24 cellular contexts compared by ENCODE assay signal in genomic region chr14:21680072-21680471, GRCh38. TPM values are rescaled to one million over a fixed set of nuclear protein-coding genes. Genes with fewer than 3 reads are reported as not detected.
DNase-seq lines count a peak whose midpoint lies in the region; ATAC-seq, FAIRE-seq and TF ChIP-seq lines count a peak whose summit lies in the region.
"Had no signal": no experiment of that assay in that cellular context is flagged by ENCODE, and none has a peak within 500 bp of the region (broad histone marks: within the 10 kb centered on the region; RNA-seq: fewer than 3 reads in every experiment).

No MANE protein-coding gene starts in this region.

- H3K27me3 ChIP-seq in AG04450 (ENCODE audit: control insufficient read depth, insufficient read depth, low read length) (no peaks in the 10 kb centered on the region), mammary epithelial cell (ENCODE audit: insufficient read depth, low read length) (no peaks in the 10 kb centered on the region)
- H3K27me3 ChIP-seq: testis had no signal

- no peaks in the 10 kb centered on the region for H3K79me2 ChIP-seq in mammary epithelial cell (ENCODE audit: insufficient read depth, low read length)

- H3K27me3 Mint-ChIP-seq in nephron progenitor cell (ENCODE audit: low read depth, poor library complexity) = peaks cover 15% of the 10 kb centered on the region

- TF ChIP-seq CTCF in AG04450 (IDR thresholded peaks at IDR 0.05; ENCODE audit: low read depth, low read length) (no peak), mammary epithelial cell (conservative IDR thresholded peaks at IDR 0.05 in 1 of 2, IDR thresholded peaks at IDR 0.05 in 1 of 2; ENCODE audit: extremely low read depth in 1 of 2, insufficient read depth in 1 of 2, low read depth in 1 of 2, low read length in 2 of 2) (no peak), nephron progenitor cell (IDR thresholded peaks at IDR 0.05) (no peak), lower leg skin (IDR thresholded peaks at IDR 0.05) (no peak)

- no peaks in the 10 kb centered on the region for H3K4me1 ChIP-seq in mammary epithelial cell (ENCODE audit: insufficient read depth, low read length)
- H3K4me1 ChIP-seq: testis had no signal

- H3K9me3 ChIP-seq in AG04450 (ENCODE audit: control insufficient read depth, insufficient read depth, low read length) (no peaks in the 10 kb centered on the region; the same call in 1 of the 2 replicates), mammary epithelial cell (replicated peaks; ENCODE audit: insufficient read depth, low read length) (no peaks in the 10 kb centered on the region)
- H3K9me3 ChIP-seq: testis had no signal

- CTCF ChIA-PET in AG04450 (lab: Charles Lee) (no interaction called here), mammary epithelial cell (lab: Charles Lee; ENCODE audit: low non-redundant PET) (no interaction called here)

- BruUV-seq in mammary epithelial cell (replicated peaks; lab: Mats Ljungman, UMichigan) = no TSS peak

- no peaks in the 10 kb centered on the region for H3K4me1 Mint-ChIP-seq in nephron progenitor cell
- H3K4me1 Mint-ChIP-seq: activated naive CD4-positive, alpha-beta T cell treated with anti-CD3 and anti-CD28 coated beads, Interleukin-2, amount 10 ng/mL, durations not matched to agents 7 days and 5 days; nephron; stimulated activated memory B cell treated with anti-CD40 and anti-IgM and Interleukin-4, amounts not matched to agents 10 μg/mL and 1 μg/mL and 100 μg/mL, for 72 hours had no signal

- H3K4me2 ChIP-seq in mammary epithelial cell (ENCODE audit: insufficient read depth, low read depth, low read length) = no peak overlapping the region

- H3K36me3 Mint-ChIP-seq in nephron progenitor cell (ENCODE audit: low read depth) = no peaks in the 10 kb centered on the region
- H3K36me3 Mint-ChIP-seq: activated naive CD4-positive, alpha-beta T cell treated with anti-CD3 and anti-CD28 coated beads, Interleukin-2, amount 10 ng/mL, durations not matched to agents 7 days and 5 days; stimulated activated memory B cell treated with anti-CD40 and anti-IgM and Interleukin-4, amounts not matched to agents 10 μg/mL and 1 μg/mL and 100 μg/mL, for 72 hours had no signal

- H3K4me3 ChIP-seq in AG04450 (ENCODE audit: low read depth, low read length) (no peak overlapping the region), mammary epithelial cell (replicated peaks in 1 of 3; ENCODE audit: insufficient read depth in 1 of 3, low read depth in 2 of 3, low read length in 3 of 3) (no peak overlapping the region), lower leg skin (ENCODE audit: low read depth, poor library complexity, severe bottlenecking) (no peak overlapping the region)
- H3K4me3 ChIP-seq: coronary artery, testis had no signal

- H3K4me3 Mint-ChIP-seq in nephron progenitor cell = no peak overlapping the region
- H3K4me3 Mint-ChIP-seq: activated naive CD4-positive, alpha-beta T cell treated with anti-CD3 and anti-CD28 coated beads, Interleukin-2, amount 10 ng/mL, durations not matched to agents 7 days and 5 days; activated T-cell treated with anti-CD3 and anti-CD28 coated beads, Interleukin-2, amount 50 U/mL, for 4 hours; nephron; stimulated activated memory B cell treated with anti-CD40 and anti-IgM and Interleukin-4, amounts not matched to agents 10 μg/mL and 1 μg/mL and 100 μg/mL, for 72 hours had no signal

- H2AFZ ChIP-seq in mammary epithelial cell (ENCODE audit: low read depth, low read length) = no peak overlapping the region

- peak; percentile 1 for DNase-seq in AG04450 (ENCODE audit: low read depth, low spot score)
- peak; percentile 49 for DNase-seq in LHCN-M2 (ENCODE audit: low read depth)
- peak; percentile 21 for DNase-seq in mammary epithelial cell
- peak; percentile 18 for DNase-seq in glomerular visceral epithelial cell (ENCODE audit: extremely low spot score)
- DNase-seq in nephron progenitor cell = no peak
- DNase-seq in RCC 7860 (ENCODE audit: low spot score) = no peak
- no peak for DNase-seq in lower leg skin (ENCODE audit: low spot score in 2 of 2)
- DNase-seq: activated naive CD4-positive, alpha-beta T cell treated with anti-CD3 and anti-CD28 coated beads, Interleukin-2, amount 10 ng/mL, durations not matched to agents 7 days and 5 days; activated T-cell treated with anti-CD3 and anti-CD28 coated beads, Interleukin-2, amount 50 U/mL, for 4 hours; aorta; midbrain; NCI-H1092 treated with DMSO at 0.1 percent for 48 hours; NCI-H2081; posterior cingulate gyrus; RPMI8226; stimulated activated CD4-positive, alpha-beta T cell treated with anti-CD3 and anti-CD28 coated beads, Interleukin-1b, Interleukin-23, amount 100 ng/mL, for 48 hours; testis had no signal

- no peak overlapping the region for H3K27ac Mint-ChIP-seq in nephron progenitor cell
- H3K27ac Mint-ChIP-seq: activated naive CD4-positive, alpha-beta T cell treated with anti-CD3 and anti-CD28 coated beads, Interleukin-2, amount 10 ng/mL, durations not matched to agents 7 days and 5 days; nephron; stimulated activated memory B cell treated with anti-CD40 and anti-IgM and Interleukin-4, amounts not matched to agents 10 μg/mL and 1 μg/mL and 100 μg/mL, for 72 hours had no signal

- FAIRE-seq in RCC 7860 (lab: Jason Lieb, UNC) = no peak
- FAIRE-seq: H1, HTR-8/SVneo had no signal

- ATAC-seq in GM19452 (IDR thresholded peaks at IDR 0.05; ENCODE audit: unreplicated experiment) = no peak
- ATAC-seq: activated T-cell treated with anti-CD3 and anti-CD28 coated beads, Interleukin-2, amount 50 U/mL, for 4 hours; stimulated activated memory B cell treated with anti-CD40 and anti-IgM and Interleukin-4, amounts not matched to agents 10 μg/mL and 1 μg/mL and 100 μg/mL, for 72 hours had no signal

- 47% methylated on average over 2 of the region's 2 CpGs for WGBS in mammary epithelial cell (ENCODE audit: low coverage, missing lambda C conversion rate)
- 88 to 89% methylated on average over 2 of the region's 2 CpGs for WGBS in lower leg skin, 2 donors

- POLR2A ChIA-PET in AG04450 (lab: Yijun Ruan, JAX) = no interaction called here

- TF ChIP-seq POLR2A in lower leg skin (IDR thresholded peaks at IDR 0.05) = no peak

- in situ Hi-C loops in mammary epithelial cell (cut with MboI; ENCODE audit: low sequenced_read_pairs in 2 of 2) = no loop called here

- dilution Hi-C loops in mammary epithelial cell (cut with HindIII; ENCODE audit: low sequenced_read_pairs) = no loop called here

- intact Hi-C loops in mammary epithelial cell (cut with micrococcal nuclease) = no loop called here
- intact Hi-C loops in lower leg skin (cut with DNase I; ENCODE audit: low total_unique reads) = no loop called here

- H3K36me3 ChIP-seq in mammary epithelial cell (ENCODE audit: insufficient read depth, low read length) = no peaks in the 10 kb centered on the region

- H3K9ac ChIP-seq in mammary epithelial cell (ENCODE audit: insufficient read depth, low read length) = no peak overlapping the region

- no peaks in the 10 kb centered on the region for H4K20me1 ChIP-seq in mammary epithelial cell (ENCODE audit: insufficient read depth, low read length)

- no peak overlapping the region for H3K27ac ChIP-seq in AG04450 (ENCODE audit: low read depth, low read length)
- no peak overlapping the region for H3K27ac ChIP-seq in mammary epithelial cell (ENCODE audit: insufficient read depth, low read depth, low read length)
- H3K27ac ChIP-seq: coronary artery, testis had no signal

- peaks cover 12% of the 10 kb centered on the region for H3K9me3 Mint-ChIP-seq in nephron progenitor cell
- H3K9me3 Mint-ChIP-seq: nephron had no signal

RNA-seq across cellular contexts. Expression of gene OR4E1, which starts 6.5 kb away (rescaled TPM):
- not detected in 2 replicates for polyA plus RNA-seq in AG04450 (2011; rRNA removed)
- not detected in 2 replicates for polyA minus RNA-seq in AG04450 (2011; rRNA and poly(A)+ RNA removed)
- 0.06 TPM in 1 of 2 replicates, not detected in the other for total RNA-seq in LHCN-M2 (2014; rRNA removed)
- not detected for polyA plus RNA-seq in LHCN-M2 (2012)
- not detected for total RNA-seq in mammary epithelial cell
- not detected for polyA plus RNA-seq in mammary epithelial cell
- not detected for polyA minus RNA-seq in mammary epithelial cell
- total RNA-seq in lower leg skin = not detected
- total RNA-seq: activated T-cell treated with anti-CD3 and anti-CD28 coated beads, Interleukin-2, amount 50 U/mL, for 4 hours; aorta; H1; NCI-H460 had no signal
- polyA plus RNA-seq: aorta, H1 had no signal

RNA-seq across cellular contexts. Expression of gene OR4E2, which starts 26.4 kb away (rescaled TPM):
- not detected in 2 replicates for polyA plus RNA-seq in AG04450 (2011; rRNA removed)
- not detected in 2 replicates for polyA minus RNA-seq in AG04450 (2011; rRNA and poly(A)+ RNA removed)
- total RNA-seq in LHCN-M2 (2014; rRNA removed) = not detected in 2 replicates
- polyA plus RNA-seq in LHCN-M2 (2012) = not detected
- not detected for total RNA-seq in mammary epithelial cell
- polyA plus RNA-seq in mammary epithelial cell = not detected
- not detected for polyA minus RNA-seq in mammary epithelial cell
- not detected for total RNA-seq in lower leg skin
- total RNA-seq: activated T-cell treated with anti-CD3 and anti-CD28 coated beads, Interleukin-2, amount 50 U/mL, for 4 hours; aorta; H1; NCI-H460 had no signal
- polyA plus RNA-seq: aorta, H1 had no signal

RNA-seq across cellular contexts. Expression of gene OR10G2, which starts 45.3 kb away (rescaled TPM):
- not detected in 2 replicates for polyA plus RNA-seq in AG04450 (2011; rRNA removed)
- not detected in 2 replicates for polyA minus RNA-seq in AG04450 (2011; rRNA and poly(A)+ RNA removed)
- total RNA-seq in LHCN-M2 (2014; rRNA removed) = not detected in 2 replicates
- polyA plus RNA-seq in LHCN-M2 (2012) = not detected
- total RNA-seq in mammary epithelial cell = not detected
- polyA plus RNA-seq in mammary epithelial cell = not detected
- polyA minus RNA-seq in mammary epithelial cell = not detected
- total RNA-seq in lower leg skin = not detected
- total RNA-seq: activated T-cell treated with anti-CD3 and anti-CD28 coated beads, Interleukin-2, amount 50 U/mL, for 4 hours; aorta; H1; NCI-H460 had no signal
- polyA plus RNA-seq: aorta, H1 had no signal

Comparison
In these comparisons a context has a peak if more than half of its experiments do, and no peak if none do; other contexts are left out.
1. DNase-seq: peak in AG04450 (single experiment), LHCN-M2 (single experiment), mammary epithelial cell (single experiment) and glomerular visceral epithelial cell (single experiment); none in nephron progenitor cell (single experiment), RCC 7860 (single experiment) and lower leg skin (0 of 2).